8 cellular contexts compared by ENCODE assay signal in the genomic region with DNA sequence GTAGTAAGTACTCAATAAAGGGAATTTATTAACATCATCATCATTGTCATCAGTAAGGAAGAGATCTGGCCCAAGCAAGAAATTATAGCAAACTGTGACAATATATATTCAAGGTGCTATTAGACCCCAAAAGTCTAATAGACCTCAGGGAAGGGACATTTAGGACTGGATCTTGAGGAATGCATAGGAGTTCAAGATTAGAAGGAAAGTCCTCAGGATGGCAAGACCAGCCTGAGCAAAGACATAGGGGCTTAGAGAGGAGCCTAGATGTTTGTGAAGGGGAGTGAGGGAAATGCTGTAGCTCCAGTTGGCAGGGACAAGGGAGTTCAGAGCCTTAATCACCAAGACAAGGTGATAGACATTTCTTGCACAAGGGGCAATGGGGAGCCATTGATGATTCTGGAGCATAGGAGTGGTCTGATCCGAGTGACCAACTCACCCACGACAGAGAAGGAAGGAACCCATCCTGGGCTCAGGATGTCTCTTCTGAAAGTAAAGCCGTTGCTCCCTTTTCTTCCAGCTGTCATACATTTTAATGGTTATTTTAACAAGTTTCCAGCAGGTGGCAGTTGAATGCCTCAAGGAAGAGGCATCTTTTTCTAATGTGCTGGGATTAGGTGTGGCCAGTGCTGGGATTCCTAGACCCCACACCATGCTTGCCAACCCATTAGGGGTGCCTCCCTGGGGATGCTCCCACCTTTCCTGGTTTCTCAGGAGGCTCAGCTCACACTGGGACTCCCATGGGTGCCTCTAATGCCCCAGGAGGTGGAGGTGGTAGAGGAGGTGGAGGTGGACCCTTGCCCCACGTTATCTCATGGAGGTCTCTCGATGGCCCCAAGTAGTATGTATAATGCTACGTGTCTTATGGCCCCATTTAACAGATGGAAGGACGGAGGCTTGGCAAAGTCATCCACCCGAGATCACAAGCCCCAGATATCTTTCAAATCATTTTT. TPM values are rescaled to one million over a fixed set of nuclear protein-coding genes. Genes with fewer than 3 reads are reported as not detected.
A peak's percentile ranks its signal among the peaks of the same experiment; 100 is the strongest.
DNase-seq lines count a peak whose midpoint lies in the region; ATAC-seq and TF ChIP-seq lines count a peak whose summit lies in the region.

No MANE protein-coding gene starts in this region.

- DNase-seq in GM20000 (ENCODE audit: low spot score): peak; percentile 59
- peak; percentile 23 for DNase-seq in NOMO-1 treated with dmso at 0.1 percent for 144 hours (lab: John Stamatoyannopoulos, UW; ENCODE audit: unreplicated experiment)
- DNase-seq in dedifferentiated amniotic fluid mesenchymal stem cell (ENCODE audit: extremely low spot score): peak; percentile 57
- DNase-seq in mesothelial cell of epicardium (ENCODE audit: low spot score in 2 of 2, unreplicated experiment in 2 of 2): no peak
- DNase-seq in activated CD4-positive, alpha-beta T cell treated with anti-CD3 and anti-CD28 coated beads, Interleukin-2, amount 50 U/mL, for 1 hour: no peak
- no peak for DNase-seq in activated CD4-positive, alpha-beta T cell treated with anti-CD3 and anti-CD28 coated beads, Interleukin-2, amount 50 U/mL, for 48 hours

- peaks cover 4% of the 10 kb centered on the region for H3K36me3 Mint-ChIP-seq in mesothelial cell of epicardium

- no peak for ATAC-seq in GM21447 (IDR thresholded peaks at IDR 0.05; ENCODE audit: unreplicated experiment)

- no peak overlapping the region for H3K27ac Mint-ChIP-seq in mesothelial cell of epicardium

- H3K4me1 Mint-ChIP-seq in mesothelial cell of epicardium: no peaks in the 10 kb centered on the region

- TF ChIP-seq CTCF in C4-2B (conservative IDR thresholded peaks at IDR 0.05) (peak; percentile 65), GM20000 (IDR thresholded peaks at IDR 0.05; ENCODE audit: extremely low read depth, missing control alignments) (no peak), mesothelial cell of epicardium (IDR thresholded peaks at IDR 0.05; ENCODE audit: unreplicated experiment) (peak; percentile 33)

- H3K27me3 Mint-ChIP-seq in mesothelial cell of epicardium (ENCODE audit: low read depth): no peaks in the 10 kb centered on the region

- no peak overlapping the region for H3K27ac ChIP-seq in C4-2B

- no peaks in the 10 kb centered on the region for H3K9me3 Mint-ChIP-seq in mesothelial cell of epicardium

- no peak overlapping the region for H3K4me3 Mint-ChIP-seq in mesothelial cell of epicardium

RNA-seq across cellular contexts. Expression of a gene that starts 37.8 kb away (rescaled TPM):
- total RNA-seq in mesothelial cell of epicardium: 13.8 to 18.2 TPM (median 16.1 TPM) in 3 replicates

Comparison
In these comparisons a context has a peak if more than half of its experiments do, and no peak if none do; other contexts are left out.
1. DNase-seq: peak in GM20000 (single experiment), NOMO-1 treated with dmso at 0.1 percent for 144 hours (single experiment) and dedifferentiated amniotic fluid mesenchymal stem cell (single experiment); none in mesothelial cell of epicardium (0 of 2), activated CD4-positive, alpha-beta T cell treated with anti-CD3 and anti-CD28 coated beads, Interleukin-2, amount 50 U/mL, for 1 hour (single experiment) and activated CD4-positive, alpha-beta T cell treated with anti-CD3 and anti-CD28 coated beads, Interleukin-2, amount 50 U/mL, for 48 hours (0 of 2).